Comparison of ENCODE assay signal across 1 cellular context in genomic region chr17:81046770-81047359, GRCh38.
TF ChIP-seq lines count a peak whose summit lies in the region.

No MANE protein-coding gene starts in this region.

TF ChIP-seq in IMR-90, 13 proteins besides CTCF, POLR2A, EP300 and RAD21:
- TF ChIP-seq CEBPB (IDR thresholded peaks at IDR 0.05; ENCODE audit: low read depth, low read length): no peak
- no peak for TF ChIP-seq RFX5 (IDR thresholded peaks at IDR 0.05; ENCODE audit: low read depth, low read length)
- TF ChIP-seq, protein P1, sequence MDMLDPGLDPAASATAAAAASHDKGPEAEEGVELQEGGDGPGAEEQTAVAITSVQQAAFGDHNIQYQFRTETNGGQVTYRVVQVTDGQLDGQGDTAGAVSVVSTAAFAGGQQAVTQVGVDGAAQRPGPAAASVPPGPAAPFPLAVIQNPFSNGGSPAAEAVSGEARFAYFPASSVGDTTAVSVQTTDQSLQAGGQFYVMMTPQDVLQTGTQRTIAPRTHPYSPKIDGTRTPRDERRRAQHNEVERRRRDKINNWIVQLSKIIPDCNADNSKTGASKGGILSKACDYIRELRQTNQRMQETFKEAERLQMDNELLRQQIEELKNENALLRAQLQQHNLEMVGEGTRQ (IDR thresholded peaks at IDR 0.05; ENCODE audit: low read depth, low read length): no peak
- TF ChIP-seq, protein P2, sequence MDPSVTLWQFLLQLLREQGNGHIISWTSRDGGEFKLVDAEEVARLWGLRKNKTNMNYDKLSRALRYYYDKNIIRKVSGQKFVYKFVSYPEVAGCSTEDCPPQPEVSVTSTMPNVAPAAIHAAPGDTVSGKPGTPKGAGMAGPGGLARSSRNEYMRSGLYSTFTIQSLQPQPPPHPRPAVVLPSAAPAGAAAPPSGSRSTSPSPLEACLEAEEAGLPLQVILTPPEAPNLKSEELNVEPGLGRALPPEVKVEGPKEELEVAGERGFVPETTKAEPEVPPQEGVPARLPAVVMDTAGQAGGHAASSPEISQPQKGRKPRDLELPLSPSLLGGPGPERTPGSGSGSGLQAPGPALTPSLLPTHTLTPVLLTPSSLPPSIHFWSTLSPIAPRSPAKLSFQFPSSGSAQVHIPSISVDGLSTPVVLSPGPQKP (IDR thresholded peaks at IDR 0.05; ENCODE audit: borderline replicate concordance, low read depth, low read length): no peak
- TF ChIP-seq FOS (IDR thresholded peaks at IDR 0.05; ENCODE audit: low read depth, low read length): no peak
- no peak for TF ChIP-seq BHLHE40 (IDR thresholded peaks at IDR 0.05; ENCODE audit: low read depth, low read length)
- no peak for TF ChIP-seq NFE2L2 (IDR thresholded peaks at IDR 0.05; ENCODE audit: low read depth, low read length)
- no peak for TF ChIP-seq MXI1 (IDR thresholded peaks at IDR 0.05; ENCODE audit: borderline replicate concordance, low read depth, low read length)
- TF ChIP-seq MAFK (IDR thresholded peaks at IDR 0.05; ENCODE audit: low read depth, low read length): no peak
- no peak for TF ChIP-seq MAZ (IDR thresholded peaks at IDR 0.05; ENCODE audit: borderline replicate concordance, low read depth, low read length)
- TF ChIP-seq CHD1 (IDR thresholded peaks at IDR 0.05; ENCODE audit: low read depth, low read length): no peak
- no peak for TF ChIP-seq SMC3 (IDR thresholded peaks at IDR 0.05; ENCODE audit: low read depth, low read length)
- TF ChIP-seq RCOR1 (IDR thresholded peaks at IDR 0.05; ENCODE audit: insufficient replicate concordance, low read length): no peak
